In the genomic region with DNA sequence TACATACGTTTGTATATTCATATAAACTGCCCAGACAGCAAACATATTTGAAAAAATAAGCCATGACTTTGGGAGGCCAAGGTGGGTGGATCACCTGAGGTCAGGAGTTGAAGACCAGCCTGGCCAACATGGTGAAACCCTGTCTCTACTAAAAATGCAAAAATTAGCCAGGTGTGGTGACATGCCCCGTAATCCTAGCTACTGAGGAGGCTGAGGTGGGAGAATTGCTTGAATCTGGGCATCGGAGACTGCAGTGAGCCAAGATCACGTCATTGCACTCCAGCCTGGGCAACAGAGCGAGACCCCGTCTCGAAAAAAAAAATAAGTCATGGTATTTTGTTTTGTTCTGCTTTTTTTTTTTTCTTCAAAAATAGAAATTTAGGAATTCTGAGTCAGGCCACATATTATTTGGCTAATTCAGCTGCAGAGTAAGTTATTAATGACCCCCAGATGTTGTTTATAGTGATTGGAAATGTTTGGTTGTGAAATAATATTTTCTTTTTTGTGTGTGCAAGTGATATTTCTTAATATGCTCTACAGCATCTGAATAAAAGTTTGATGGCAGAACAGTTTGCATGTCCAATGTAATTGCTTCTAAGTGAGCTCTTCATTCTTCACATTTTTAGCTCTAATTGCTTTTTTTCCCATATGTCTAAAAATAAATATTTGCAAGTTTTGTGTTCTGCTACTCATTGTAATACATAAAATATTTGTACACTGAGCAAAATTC, we compare ENCODE assay signal across 8 cellular contexts.
A peak's percentile ranks its signal among the peaks of the same experiment; 100 is the strongest.
DNase-seq lines count a peak whose midpoint lies in the region; ATAC-seq, FAIRE-seq and TF ChIP-seq lines count a peak whose summit lies in the region.
"Had no signal": no experiment of that assay in that cellular context is flagged by ENCODE, and none has a peak within 500 bp of the region (broad histone marks: within the 10 kb centered on the region; RNA-seq: fewer than 3 reads in every experiment).

No MANE protein-coding gene starts in this region.

- H3K4me3 ChIP-seq in kidney (ENCODE audit: low read length in 2 of 2) (no peak overlapping the region), HAP-1 (no peak overlapping the region), right cardiac atrium (ENCODE audit: low read length) (no peak overlapping the region)

- WGBS in right cardiac atrium, result 81% methylated on average over 7 of the region's 7 CpGs

- H3K9me3 ChIP-seq in kidney (ENCODE audit: control insufficient read depth in 1 of 2, low read length in 2 of 2) (no peaks in the 10 kb centered on the region), HAP-1 (no peaks in the 10 kb centered on the region), right cardiac atrium (ENCODE audit: control insufficient read depth, low read length) (no peaks in the 10 kb centered on the region)

- H3K36me3 ChIP-seq in kidney (ENCODE audit: control insufficient read depth in 1 of 2, insufficient read depth in 2 of 2, low read length in 2 of 2) (no peaks in the 10 kb centered on the region), HAP-1 (replicated peaks) (no peaks in the 10 kb centered on the region)

- no peak overlapping the region for H3K27ac ChIP-seq in kidney (ENCODE audit: low read depth in 2 of 2, low read length in 2 of 2)
- no peak overlapping the region for H3K27ac ChIP-seq in right cardiac atrium (ENCODE audit: low read length)

- in situ Hi-C loops in HAP-1 (cut with MboI; ENCODE audit: low sequenced_read_pairs), result no loop called here

- TF ChIP-seq CTCF in brain (conservative IDR thresholded peaks at IDR 0.05) (no peak), kidney (IDR thresholded peaks at IDR 0.05; ENCODE audit: borderline replicate concordance, extremely low read depth, insufficient read depth) (no peak)

- H3K27me3 ChIP-seq in HAP-1 (ENCODE audit: low read depth) (no peaks in the 10 kb centered on the region), right cardiac atrium (ENCODE audit: control insufficient read depth, insufficient read depth) (no peaks in the 10 kb centered on the region)

- no peak for FAIRE-seq in kidney (lab: Jason Lieb, UNC)

- H3K36me3 Mint-ChIP-seq in brain, result peaks cover 13% of the 10 kb centered on the region
- H3K36me3 Mint-ChIP-seq in stimulated activated naive B cell treated with anti-CD40 and anti-IgM and Interleukin-4, amounts not matched to agents 10 μg/mL and 1 μg/mL and 100 μg/mL, for 72 hours, result peaks cover 45 to 75% of the 10 kb centered on the region in 2 donors

- ATAC-seq in GM18868 (IDR thresholded peaks at IDR 0.05; ENCODE audit: unreplicated experiment) (peak; percentile 30), HG02798 (IDR thresholded peaks at IDR 0.05; ENCODE audit: poor library complexity, unreplicated experiment) (peak; percentile 9), right cardiac atrium (no peak)
- peak; percentile 60 to 65 for ATAC-seq in stimulated activated naive B cell treated with anti-CD40 and anti-IgM and Interleukin-4, amounts not matched to agents 10 μg/mL and 1 μg/mL and 100 μg/mL, for 72 hours (replicated peaks)

- peaks cover 61% of the 10 kb centered on the region for H3K4me1 Mint-ChIP-seq in brain
- H3K4me1 Mint-ChIP-seq in stimulated activated naive B cell treated with anti-CD40 and anti-IgM and Interleukin-4, amounts not matched to agents 10 μg/mL and 1 μg/mL and 100 μg/mL, for 72 hours, result peaks cover 36 to 78% of the 10 kb centered on the region in 2 donors

- intact Hi-C loops in kidney (cut with DNase I) (no loop called here), right cardiac atrium (cut with DNase I) (no loop called here)

- no peaks in the 10 kb centered on the region for H3K27me3 Mint-ChIP-seq in brain
- H3K27me3 Mint-ChIP-seq in stimulated activated naive B cell treated with anti-CD40 and anti-IgM and Interleukin-4, amounts not matched to agents 10 μg/mL and 1 μg/mL and 100 μg/mL, for 72 hours, result no peaks in the 10 kb centered on the region

- peak overlapping the region in 4 of 5 experiments; percentile 34 to 83 (median 74) for H3K27ac Mint-ChIP-seq in brain
- H3K27ac Mint-ChIP-seq in stimulated activated naive B cell treated with anti-CD40 and anti-IgM and Interleukin-4, amounts not matched to agents 10 μg/mL and 1 μg/mL and 100 μg/mL, for 72 hours, result peak overlapping the region; percentile 98

- peak; percentile 57 for DNase-seq in stimulated activated naive B cell treated with anti-CD40 and anti-IgM and Interleukin-4, amounts not matched to agents 10 μg/mL and 1 μg/mL and 100 μg/mL, for 72 hours
- DNase-seq in kidney (no peak), HAP-1 (ENCODE audit: low spot score in 2 of 2) (no peak), right cardiac atrium (no peak)
- DNase-seq: H7 had no signal

- peak overlapping the region in 1 of 5 experiments; percentile 33 for H3K4me3 Mint-ChIP-seq in brain
- peak overlapping the region; percentile 61 to 67 for H3K4me3 Mint-ChIP-seq in stimulated activated naive B cell treated with anti-CD40 and anti-IgM and Interleukin-4, amounts not matched to agents 10 μg/mL and 1 μg/mL and 100 μg/mL, for 72 hours

- H3K4me1 ChIP-seq in kidney (ENCODE audit: control insufficient read depth in 1 of 2, insufficient read depth in 1 of 2, low read depth in 1 of 2, low read length in 2 of 2) (peaks cover 8 to 14% of the 10 kb centered on the region in 2 donors), HAP-1 (peaks cover 34% of the 10 kb centered on the region), right cardiac atrium (ENCODE audit: control insufficient read depth, insufficient read depth, low read length) (peaks cover 5% of the 10 kb centered on the region)

- no peak overlapping the region for H3K9ac ChIP-seq in kidney (ENCODE audit: low read length in 2 of 2)

- H3K9me3 Mint-ChIP-seq in brain, result peaks cover 0 to 3% (median 0%) of the 10 kb centered on the region in 5 experiments
- H3K9me3 Mint-ChIP-seq in stimulated activated naive B cell treated with anti-CD40 and anti-IgM and Interleukin-4, amounts not matched to agents 10 μg/mL and 1 μg/mL and 100 μg/mL, for 72 hours, result peaks cover 0 to 3% of the 10 kb centered on the region in 2 donors

Comparison
In these comparisons a context has a peak if more than half of its experiments do, and no peak if none do; other contexts are left out.
1. ATAC-seq: peak in GM18868 (single experiment), HG02798 (single experiment) and stimulated activated naive B cell treated with anti-CD40 and anti-IgM and Interleukin-4, amounts not matched to agents 10 μg/mL and 1 μg/mL and 100 μg/mL, for 72 hours (2 of 2); none in right cardiac atrium (0 of 2).